Comparison of ENCODE assay signal across 8 cellular contexts in the genomic region with DNA sequence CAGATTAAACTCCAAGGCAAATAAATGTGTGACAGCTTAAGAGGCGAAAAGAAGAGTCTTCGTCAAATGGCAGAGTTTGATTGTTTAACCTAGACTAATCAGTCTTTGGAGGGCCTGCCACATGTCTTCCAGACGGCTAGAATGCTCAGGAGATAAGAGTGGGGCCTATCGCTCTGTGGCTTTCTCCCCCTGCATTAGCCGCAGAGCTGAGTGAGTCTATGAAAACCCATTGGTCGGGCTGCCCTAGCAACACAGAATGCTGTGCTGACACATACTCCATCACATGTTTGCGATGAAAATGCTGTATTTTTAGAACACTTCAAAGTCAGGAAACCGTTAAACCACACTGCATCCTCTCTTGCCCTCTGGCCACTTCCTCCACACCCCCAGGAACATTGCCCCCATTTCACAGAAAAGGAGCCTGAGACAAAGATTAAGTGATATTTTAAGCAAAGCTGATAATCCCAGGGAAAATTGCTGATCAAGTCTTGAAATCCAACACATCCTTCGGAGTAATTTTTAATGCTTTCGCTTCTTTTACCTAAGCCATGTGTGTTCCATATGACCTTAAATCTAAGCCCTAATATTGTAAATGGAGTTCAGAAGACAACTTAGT.
DNase-seq lines count a peak whose midpoint lies in the region; ATAC-seq lines count a peak whose summit lies in the region.

No MANE protein-coding gene starts in this region.

- H3K4me1 ChIP-seq in Karpas-422 (ENCODE audit: low read length), result peaks cover 8% of the 10 kb centered on the region

- no peaks in the 10 kb centered on the region for H3K36me3 ChIP-seq in Karpas-422 (ENCODE audit: insufficient read depth, low read length)

- H3K36me3 Mint-ChIP-seq in activated naive CD4-positive, alpha-beta T cell treated with anti-CD3 and anti-CD28 coated beads, Interleukin-2, amount 50 U/mL, for 24 hours, result peaks cover 39% of the 10 kb centered on the region

- no peak overlapping the region for H3K27ac ChIP-seq in Karpas-422 (ENCODE audit: low read length)

- peak overlapping the region; percentile 99 for H3K27ac Mint-ChIP-seq in activated naive CD4-positive, alpha-beta T cell treated with anti-CD3 and anti-CD28 coated beads, Interleukin-2, amount 50 U/mL, for 24 hours

- no peak overlapping the region for H2AFZ ChIP-seq in Karpas-422 (ENCODE audit: low read length)

- ATAC-seq in GM18870 (IDR thresholded peaks at IDR 0.05; ENCODE audit: unreplicated experiment), result peak; percentile 79
- ATAC-seq in HG03039 (IDR thresholded peaks at IDR 0.05; ENCODE audit: unreplicated experiment), result peak; percentile 74
- peak; percentile 42 for ATAC-seq in left lobe of liver

- H3K4me3 ChIP-seq in Karpas-422 (ENCODE audit: low read length), result no peak overlapping the region

- in situ Hi-C loops in SK-MEL-5 (cut with HindIII; ENCODE audit: low pct_unique_long_range_greater_than_20kb, low sequenced_read_pairs), result no loop called here

- H3K79me2 ChIP-seq in Karpas-422 (ENCODE audit: low read length), result no peaks in the 10 kb centered on the region

- no peak overlapping the region for H3K4me2 ChIP-seq in Karpas-422 (ENCODE audit: low read depth, low read length, poor library complexity, severe bottlenecking)

- H3K27me3 Mint-ChIP-seq in activated naive CD4-positive, alpha-beta T cell treated with anti-CD3 and anti-CD28 coated beads, Interleukin-2, amount 50 U/mL, for 24 hours, result no peaks in the 10 kb centered on the region

- no peaks in the 10 kb centered on the region for H3K9me3 ChIP-seq in Karpas-422 (ENCODE audit: low read length)

- no peak overlapping the region for H3K9ac ChIP-seq in Karpas-422 (ENCODE audit: low read length)

- H3K9me2 ChIP-seq in Karpas-422 (replicated peaks; ENCODE audit: insufficient read depth, low read length), result no peaks in the 10 kb centered on the region

- peaks cover 28% of the 10 kb centered on the region for H3K4me1 Mint-ChIP-seq in activated naive CD4-positive, alpha-beta T cell treated with anti-CD3 and anti-CD28 coated beads, Interleukin-2, amount 50 U/mL, for 24 hours

- no peaks in the 10 kb centered on the region for H3K9me3 Mint-ChIP-seq in activated naive CD4-positive, alpha-beta T cell treated with anti-CD3 and anti-CD28 coated beads, Interleukin-2, amount 50 U/mL, for 24 hours

- H4K20me1 ChIP-seq in Karpas-422 (ENCODE audit: insufficient read depth, low read depth, low read length), result no peaks in the 10 kb centered on the region

- no peak overlapping the region for H3K4me3 Mint-ChIP-seq in activated naive CD4-positive, alpha-beta T cell treated with anti-CD3 and anti-CD28 coated beads, Interleukin-2, amount 50 U/mL, for 24 hours

- DNase-seq in SK-MEL-5 (ENCODE audit: low read depth, low spot score), result peak; percentile 34
- no peak for DNase-seq in left lobe of liver (ENCODE audit: low spot score)
- peak; percentile 66 to 85 for DNase-seq in stimulated activated CD8-positive, alpha-beta memory T cell treated with anti-CD3 and anti-CD28 coated beads, Interleukin-7, amount 100 ng/mL, for 48 hours (ENCODE audit: extremely low read depth in 1 of 2, low read depth in 1 of 2)
- DNase-seq in middle frontal gyrus (ENCODE audit: extremely low spot score, low spot score), result no peak
- no peak for DNase-seq in Karpas-422

- H3K27me3 ChIP-seq in Karpas-422 (ENCODE audit: low read length), result no peaks in the 10 kb centered on the region

Comparison
In these comparisons a context has a peak if more than half of its experiments do, and no peak if none do; other contexts are left out.
1. DNase-seq: peak in SK-MEL-5 (single experiment) and stimulated activated CD8-positive, alpha-beta memory T cell treated with anti-CD3 and anti-CD28 coated beads, Interleukin-7, amount 100 ng/mL, for 48 hours (2 of 2); none in left lobe of liver (single experiment), middle frontal gyrus (single experiment) and Karpas-422 (single experiment).
2. Peak in every context shown above with its lines, with median percentiles within 50 percentile points of each other: ATAC-seq.